In genomic region chr16:57859331-57859730, GRCh38 we compare ENCODE assay signal across 8 cellular contexts.
A peak's percentile ranks its signal among the peaks of the same experiment; 100 is the strongest.
DNase-seq lines count a peak whose midpoint lies in the region; ATAC-seq and TF ChIP-seq lines count a peak whose summit lies in the region.
"Had no signal": no experiment of that assay in that cellular context is flagged by ENCODE, and none has a peak within 500 bp of the region (broad histone marks: within the 10 kb centered on the region; RNA-seq: fewer than 3 reads in every experiment).

No MANE protein-coding gene starts in this region.

- no peaks in the 10 kb centered on the region for H3K79me2 ChIP-seq in Loucy (ENCODE audit: insufficient read depth, low read length)

- H3K27me3 ChIP-seq in Loucy (ENCODE audit: insufficient read depth, low read length, poor library complexity, severe bottlenecking) = no peaks in the 10 kb centered on the region

- H3K4me1 ChIP-seq in Loucy (ENCODE audit: insufficient read depth, low read length, poor library complexity, severe bottlenecking) = no peaks in the 10 kb centered on the region

- DNase-seq in ELR (ENCODE audit: low read depth) = peak; percentile 79
- DNase-seq in astrocyte of the hippocampus (ENCODE audit: low read depth, low spot score) = peak; percentile 56
- DNase-seq in NCI-H187 treated with DMSO at 0.1 percent for 48 hours (lab: John Stamatoyannopoulos, UW) = no peak
- no peak for DNase-seq in NCI-H1092 treated with DMSO at 0.1 percent for 48 hours (lab: John Stamatoyannopoulos, UW)

- no peaks in the 10 kb centered on the region for H3K9me2 ChIP-seq in Loucy (replicated peaks; ENCODE audit: low read depth, low read length)

- H3K4me3 Mint-ChIP-seq in nephron = no peak overlapping the region
- H3K4me3 Mint-ChIP-seq: T-helper 1 cell treated with Interleukin-12 subunit alpha and Interleukin-12 subunit beta and Interleukin-4 antibody, amounts not matched to agents 30 μg/mL and 1 μg/mL, for 36 hours had no signal

- no peaks in the 10 kb centered on the region for H3K36me3 Mint-ChIP-seq in nephron (ENCODE audit: low read depth)

- peaks cover 4% of the 10 kb centered on the region for H3K9me3 Mint-ChIP-seq in nephron
- H3K9me3 Mint-ChIP-seq: T-helper 1 cell treated with Interleukin-12 subunit alpha and Interleukin-12 subunit beta and Interleukin-4 antibody, amounts not matched to agents 30 μg/mL and 1 μg/mL, for 36 hours had no signal

- peaks cover 11% of the 10 kb centered on the region for H3K27me3 Mint-ChIP-seq in nephron (ENCODE audit: low read depth)

- no peak overlapping the region for H3K9ac ChIP-seq in Loucy (ENCODE audit: low read depth, low read length, poor library complexity, severe bottlenecking)

- no peaks in the 10 kb centered on the region for H3K9me3 ChIP-seq in Loucy (ENCODE audit: insufficient read depth, low read depth, low read length)

- no peaks in the 10 kb centered on the region for H4K20me1 ChIP-seq in Loucy (ENCODE audit: insufficient read depth, low read length, poor library complexity, severe bottlenecking)

- H3K4me2 ChIP-seq in Loucy (ENCODE audit: low read depth, low read length, poor library complexity, severe bottlenecking) = no peak overlapping the region

- peaks cover 21% of the 10 kb centered on the region for H3K4me1 Mint-ChIP-seq in nephron

- H2AFZ ChIP-seq in Loucy (ENCODE audit: low read length) = peak overlapping the region; percentile 30

- no peak for ATAC-seq in HG03571 (IDR thresholded peaks at IDR 0.05; ENCODE audit: unreplicated experiment)

- H3F3A ChIP-seq in Loucy (ENCODE audit: low read depth) = no peaks in the 10 kb centered on the region

- H3K36me3 ChIP-seq in Loucy (ENCODE audit: insufficient read depth, low read length) = no peaks in the 10 kb centered on the region

- H3K4me3 ChIP-seq in Loucy (ENCODE audit: low read length, poor library complexity, severe bottlenecking) = no peak overlapping the region

- H3K27ac Mint-ChIP-seq in nephron = no peak overlapping the region
- H3K27ac Mint-ChIP-seq: T-helper 1 cell treated with Interleukin-12 subunit alpha and Interleukin-12 subunit beta and Interleukin-4 antibody, amounts not matched to agents 30 μg/mL and 1 μg/mL, for 36 hours had no signal

- TF ChIP-seq CTCF in Loucy (conservative IDR thresholded peaks at IDR 0.05; ENCODE audit: low read length) (peak; percentile 60), nephron (IDR thresholded peaks at IDR 0.05; ENCODE audit: unreplicated experiment in 3 of 3) (peak; percentile 17 to 49 (median 20))

Comparison
In these comparisons a context has a peak if more than half of its experiments do, and no peak if none do; other contexts are left out.
1. DNase-seq: peak in ELR (single experiment) and astrocyte of the hippocampus (single experiment); none in NCI-H187 treated with DMSO at 0.1 percent for 48 hours (single experiment) and NCI-H1092 treated with DMSO at 0.1 percent for 48 hours (single experiment).